ENCODE assay signal across 1 cellular context in genomic region chr6:16712250-16712930, GRCh38.
TF ChIP-seq lines count a peak whose summit lies in the region.

No MANE protein-coding gene starts in this region.

TF ChIP-seq in HEK293, 187 proteins besides CTCF, POLR2A, EP300 and RAD21 (continued from another document):
- TF ChIP-seq ZNF518A (tag by site-specific recombination; conservative IDR thresholded peaks at IDR 0.05; ENCODE audit: low read depth) (0 out of 2 replicates have a peak, but pooled peaks have one; percentile 6), YY1 (tag by site-specific recombination; IDR thresholded peaks at IDR 0.05) (no peak), ZBTB26 (tag by site-specific recombination; optimal IDR thresholded peaks at IDR 0.05) (no peak), ZBTB20 (tag by site-specific recombination; IDR thresholded peaks at IDR 0.05) (no peak), ZNF354C (tag by site-specific recombination; IDR thresholded peaks at IDR 0.05; ENCODE audit: borderline replicate concordance, low read depth) (no peak), ZNF239 (tag by site-specific recombination; IDR thresholded peaks at IDR 0.05) (no peak), ZNF692 (tag by site-specific recombination; IDR thresholded peaks at IDR 0.05) (no peak)
